In the genomic region with DNA sequence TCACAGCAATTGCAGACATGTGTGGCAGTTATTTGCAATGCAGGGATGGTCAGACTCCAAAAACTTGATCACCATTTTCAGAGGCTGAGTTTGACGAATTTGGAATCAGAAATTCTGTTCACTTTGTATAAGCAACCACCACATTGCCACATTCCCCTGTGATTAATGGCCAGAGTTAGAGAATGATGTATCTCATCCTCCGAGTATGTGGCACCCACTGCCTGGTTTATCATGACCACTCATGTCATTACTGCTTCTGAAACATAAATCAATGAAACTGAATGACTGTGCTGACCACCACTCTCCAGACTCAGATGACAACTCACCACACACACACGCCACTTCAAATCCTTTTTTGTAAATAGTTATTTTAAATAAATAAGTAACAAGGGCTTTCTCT, we compare ENCODE assay signal across 1 cellular context.
TF ChIP-seq lines count a peak whose summit lies in the region.

No MANE protein-coding gene starts in this region.

TF ChIP-seq in SK-N-SH treated with all-trans-retinoic acid at 6 μM for 48 hours, 23 proteins besides CTCF, POLR2A, EP300 and RAD21 (continued from another document):
- TF ChIP-seq, protein P1, sequence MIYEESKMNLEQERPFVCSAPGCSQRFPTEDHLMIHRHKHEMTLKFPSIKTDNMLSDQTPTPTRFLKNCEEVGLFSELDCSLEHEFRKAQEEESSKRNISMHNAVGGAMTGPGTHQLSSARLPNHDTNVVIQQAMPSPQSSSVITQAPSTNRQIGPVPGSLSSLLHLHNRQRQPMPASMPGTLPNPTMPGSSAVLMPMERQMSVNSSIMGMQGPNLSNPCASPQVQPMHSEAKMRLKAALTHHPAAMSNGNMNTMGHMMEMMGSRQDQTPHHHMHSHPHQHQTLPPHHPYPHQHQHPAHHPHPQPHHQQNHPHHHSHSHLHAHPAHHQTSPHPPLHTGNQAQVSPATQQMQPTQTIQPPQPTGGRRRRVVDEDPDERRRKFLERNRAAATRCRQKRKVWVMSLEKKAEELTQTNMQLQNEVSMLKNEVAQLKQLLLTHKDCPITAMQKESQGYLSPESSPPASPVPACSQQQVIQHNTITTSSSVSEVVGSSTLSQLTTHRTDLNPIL (CRISPR knock-in tag; IDR thresholded peaks at IDR 0.05; ENCODE audit: low read depth) = peak; percentile 42; the same call in 1 of the 2 replicates
- peak; percentile 55 for TF ChIP-seq ISL1 (CRISPR knock-in tag; IDR thresholded peaks at IDR 0.05)
- TF ChIP-seq OSR1 (CRISPR knock-in tag; IDR thresholded peaks at IDR 0.05) = no peak
TF ChIP-seq in SK-N-SH treated with all-trans-retinoic acid at 6 μM for 48 hours: peak in this region for 2.
